Comparison of ENCODE assay signal across 22 cellular contexts in the genomic region with DNA sequence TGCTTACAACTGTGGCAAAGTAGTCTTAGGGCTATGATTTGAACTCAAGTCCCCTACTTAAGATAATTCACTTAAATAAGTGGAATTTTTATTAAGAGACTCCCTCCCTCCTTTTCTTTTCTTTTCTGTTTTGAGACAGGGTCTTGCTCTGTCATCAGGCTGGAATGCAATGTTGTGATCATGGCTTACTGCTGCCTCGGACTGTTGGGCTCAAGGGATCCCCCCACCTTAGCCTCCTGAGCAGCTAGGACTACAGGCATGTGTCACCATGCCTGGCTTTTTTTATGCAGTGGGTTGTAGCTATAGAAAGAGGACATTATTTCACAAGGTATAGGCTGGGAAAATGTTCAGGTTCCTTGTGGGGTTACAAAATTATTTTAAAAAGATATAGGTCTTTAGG.
"Had no signal": no experiment of that assay in that cellular context is flagged by ENCODE, and none has a peak within 500 bp of the region (broad histone marks: within the 10 kb centered on the region; RNA-seq: fewer than 3 reads in every experiment).

No MANE protein-coding gene starts in this region.

- H3K4me3 ChIP-seq: esophagus squamous epithelium, left lung, mucosa of descending colon, right atrium auricular region, skin epidermis, tibial nerve, uterus had no signal

- H3K27ac ChIP-seq: esophagus squamous epithelium, left lung, right atrium auricular region, skin epidermis, tibial nerve, uterus had no signal

- H3K36me3 ChIP-seq: esophagus squamous epithelium, left lung, right atrium auricular region, tibial nerve, uterus had no signal

- H3K9me3 ChIP-seq: esophagus squamous epithelium, left lung, mucosa of descending colon, right atrium auricular region, tibial nerve, uterus had no signal

- H3K4me1 ChIP-seq: left lung, tibial nerve, uterus had no signal

- DNase-seq: activated CD4-positive, alpha-beta T cell treated with anti-CD3 and anti-CD28 coated beads, Interleukin-2, amount 10 ng/mL, durations not matched to agents 24 days and 14 days; activated CD4-positive, CD25-positive, alpha-beta regulatory T cell; activated CD8-positive, alpha-beta memory T cell treated with anti-CD3 and anti-CD28 coated beads, Interleukin-2, amount 50 U/mL, for 4 hours; activated CD8-positive, alpha-beta T cell treated with anti-CD3 and anti-CD28 coated beads, Interleukin-2, amount 10 ng/mL, durations not matched to agents 7 days and 5 days; activated naive CD4-positive, alpha-beta T cell treated with anti-CD3 and anti-CD28 coated beads for 36 hours; activated T-cell treated with anti-CD3 and anti-CD28 coated beads, Interleukin-2, amount 50 U/mL, for 4 hours; cortex of kidney; effector CD8-positive, alpha-beta T cell; esophagus squamous epithelium; hippocampal formation; left lung; mucosa of descending colon; naive B cell; stimulated activated CD4-positive, alpha-beta T cell treated with anti-CD3 and anti-CD28 coated beads, Interleukin-15, amount 100 ng/mL, for 24 hours; stimulated activated CD4-positive, alpha-beta T cell treated with anti-CD3 and anti-CD28 coated beads, Interleukin-2, amount 100 ng/mL, for 48 hours; T-helper 1 cell; T1000; uterus had no signal

- FAIRE-seq: keratinocyte had no signal

- ATAC-seq: activated CD8-positive, alpha-beta T cell treated with anti-CD3 and anti-CD28 coated beads, Interleukin-2, amount 10 ng/mL, durations not matched to agents 7 days and 5 days; activated T-cell treated with anti-CD3 and anti-CD28 coated beads, Interleukin-2, amount 50 U/mL, for 4 hours; left lung; mucosa of descending colon had no signal

- H3K27me3 ChIP-seq: esophagus squamous epithelium, left lung, right atrium auricular region, tibial nerve, uterus had no signal
